8 cellular contexts compared by ENCODE assay signal in the genomic region with DNA sequence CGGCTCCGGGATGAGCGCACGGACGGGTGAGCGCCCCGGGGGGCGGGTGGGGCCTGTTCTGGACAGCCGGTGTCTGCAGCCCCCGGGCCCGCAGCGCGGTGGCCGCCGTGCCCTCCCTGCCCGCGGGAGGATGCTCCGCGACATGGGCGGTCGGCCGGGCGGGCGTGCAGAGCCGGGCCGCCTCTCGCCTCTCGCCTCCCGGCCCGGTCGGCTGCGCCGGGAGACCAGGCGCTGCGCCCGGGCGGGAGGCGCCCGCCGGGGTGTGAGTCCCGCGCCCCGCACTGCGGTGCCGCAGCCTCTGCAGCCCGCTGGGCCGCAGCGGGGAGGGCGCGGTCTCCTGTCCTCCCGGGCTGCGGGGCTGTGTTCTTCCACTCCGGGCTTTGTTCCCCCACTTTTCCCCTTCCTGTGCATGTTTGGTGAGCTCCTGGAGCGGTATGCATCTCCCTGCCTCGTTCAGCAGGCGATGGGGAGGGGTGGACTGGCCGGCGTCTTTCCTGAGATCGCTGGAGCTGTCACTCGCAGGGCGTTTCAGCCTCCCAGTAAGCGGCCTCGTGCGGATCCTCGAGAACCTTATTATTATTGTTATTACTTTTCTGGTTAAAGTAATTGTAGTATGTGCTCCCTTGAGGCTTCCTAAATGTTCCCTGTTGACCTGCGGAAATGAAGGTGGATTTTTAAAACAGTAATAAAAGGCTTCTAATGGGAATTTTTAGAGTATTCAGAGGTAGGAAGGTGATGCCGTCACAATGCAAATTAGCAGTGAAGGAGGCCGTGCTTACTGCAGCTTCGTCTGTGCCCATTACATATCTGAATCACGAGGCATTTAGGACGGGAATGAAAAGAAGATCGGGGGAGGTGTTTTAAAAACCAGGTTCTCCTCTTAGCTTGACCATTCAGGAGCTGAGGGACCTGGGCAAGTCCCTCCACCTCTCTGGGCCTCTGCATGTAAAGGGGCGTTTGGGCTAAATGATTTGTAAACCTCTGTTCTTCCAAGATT. TPM values are rescaled to one million over a fixed set of nuclear protein-coding genes. Genes with fewer than 3 reads are reported as not detected.
DNase-seq lines count a peak whose midpoint lies in the region; ATAC-seq, FAIRE-seq and TF ChIP-seq lines count a peak whose summit lies in the region.

No MANE protein-coding gene starts in this region.

- H3K4me1 ChIP-seq in OCI-LY3 (ENCODE audit: low read length) (peaks cover 32% of the 10 kb centered on the region), breast epithelium (peaks cover 0 to 4% of the 10 kb centered on the region in 2 donors), kidney (ENCODE audit: control insufficient read depth in 1 of 2, insufficient read depth in 1 of 2, low read depth in 1 of 2, low read length in 2 of 2) (peaks cover 0 to 4% of the 10 kb centered on the region in 2 donors)

- H3K27me3 ChIP-seq in OCI-LY3 (ENCODE audit: low read depth, low read length) (peaks cover 18% of the 10 kb centered on the region), breast epithelium (no peaks in the 10 kb centered on the region)

- intact Hi-C loops in breast epithelium (cut with DNase I; ENCODE audit: low total_unique reads) (no loop called here), kidney (cut with DNase I) (no loop called here)

- peak overlapping the region; percentile 5; the same call in 1 of the 2 replicates for H2AFZ ChIP-seq in OCI-LY3 (ENCODE audit: low read depth, low read length)

- H3K27ac ChIP-seq in OCI-LY3 (ENCODE audit: low read length) (no peak overlapping the region), breast epithelium (peak overlapping the region; percentile 29 to 68), kidney (ENCODE audit: low read depth in 2 of 2, low read length in 2 of 2) (no peak overlapping the region)

- peak; percentile 33 for DNase-seq in AG08395 (ENCODE audit: low spot score)
- no peak for DNase-seq in breast epithelium (ENCODE audit: low spot score in 2 of 2)
- peak; percentile 75 for DNase-seq in kidney
- no peak for DNase-seq in stimulated activated CD4-positive, alpha-beta T cell treated with anti-CD3 and anti-CD28 coated beads, Interleukin-4, amount 100 ng/mL, for 4 hours

- H3K27me3 Mint-ChIP-seq in stimulated activated memory B cell treated with anti-CD40 and anti-IgM and Interleukin-4, amounts not matched to agents 10 μg/mL and 1 μg/mL and 100 μg/mL, for 72 hours, result no peaks in the 10 kb centered on the region

- H3K27ac Mint-ChIP-seq in stimulated activated memory B cell treated with anti-CD40 and anti-IgM and Interleukin-4, amounts not matched to agents 10 μg/mL and 1 μg/mL and 100 μg/mL, for 72 hours, result peak overlapping the region; percentile 89

- no peak for TF ChIP-seq POLR2A in GM18505 (IDR thresholded peaks at IDR 0.05; ENCODE audit: borderline replicate concordance, extremely low read depth, insufficient read depth, insufficient read length)
- no peak for TF ChIP-seq POLR2A in breast epithelium (IDR thresholded peaks at IDR 0.05)

- H3K79me2 ChIP-seq in OCI-LY3 (ENCODE audit: low read length), result no peaks in the 10 kb centered on the region

- no peaks in the 10 kb centered on the region for H3K36me3 ChIP-seq in OCI-LY3 (replicated peaks; ENCODE audit: low read depth, low read length)
- H3K36me3 ChIP-seq in breast epithelium, result no peaks in the 10 kb centered on the region
- H3K36me3 ChIP-seq in kidney (ENCODE audit: control insufficient read depth in 1 of 2, insufficient read depth in 2 of 2, low read length in 2 of 2), result no peaks in the 10 kb centered on the region

- FAIRE-seq in kidney (lab: Jason Lieb, UNC), result no peak

- peak overlapping the region; percentile 91 for H3K4me2 ChIP-seq in OCI-LY3 (ENCODE audit: low read length)

- TF ChIP-seq CTCF in OCI-LY3 (IDR thresholded peaks at IDR 0.05; ENCODE audit: low read depth, low read length) (no peak), breast epithelium (IDR thresholded peaks at IDR 0.05) (no peak), kidney (IDR thresholded peaks at IDR 0.05; ENCODE audit: borderline replicate concordance, extremely low read depth, insufficient read depth) (no peak)

- peaks cover 8% of the 10 kb centered on the region for H3K36me3 Mint-ChIP-seq in stimulated activated memory B cell treated with anti-CD40 and anti-IgM and Interleukin-4, amounts not matched to agents 10 μg/mL and 1 μg/mL and 100 μg/mL, for 72 hours

- peak overlapping the region; percentile 98 for H3K4me3 Mint-ChIP-seq in stimulated activated memory B cell treated with anti-CD40 and anti-IgM and Interleukin-4, amounts not matched to agents 10 μg/mL and 1 μg/mL and 100 μg/mL, for 72 hours

- H3K9me3 Mint-ChIP-seq in stimulated activated memory B cell treated with anti-CD40 and anti-IgM and Interleukin-4, amounts not matched to agents 10 μg/mL and 1 μg/mL and 100 μg/mL, for 72 hours, result no peaks in the 10 kb centered on the region

- H3K4me3 ChIP-seq in OCI-LY3 (ENCODE audit: low read length) (peak overlapping the region; percentile 89), breast epithelium (peak overlapping the region; percentile 72 to 96 (median 81)), kidney (ENCODE audit: low read length in 2 of 2) (peak overlapping the region; percentile 63 to 71)

- ATAC-seq in GM18505 (IDR thresholded peaks at IDR 0.05; ENCODE audit: unreplicated experiment) (peak; percentile 35), HG02970 (IDR thresholded peaks at IDR 0.05; ENCODE audit: low FRiP score, unreplicated experiment) (peak; percentile 35)
- ATAC-seq in stimulated activated memory B cell treated with anti-CD40 and anti-IgM and Interleukin-4, amounts not matched to agents 10 μg/mL and 1 μg/mL and 100 μg/mL, for 72 hours, result peak; percentile 69

- peaks cover 58% of the 10 kb centered on the region for H3K4me1 Mint-ChIP-seq in stimulated activated memory B cell treated with anti-CD40 and anti-IgM and Interleukin-4, amounts not matched to agents 10 μg/mL and 1 μg/mL and 100 μg/mL, for 72 hours

- H3K9ac ChIP-seq in OCI-LY3 (ENCODE audit: low read length), result peak overlapping the region; percentile 52
- no peak overlapping the region for H3K9ac ChIP-seq in kidney (ENCODE audit: low read length in 2 of 2)

- H4K20me1 ChIP-seq in OCI-LY3 (ENCODE audit: insufficient read depth, low read length), result no peaks in the 10 kb centered on the region

- H3K9me3 ChIP-seq in OCI-LY3 (ENCODE audit: insufficient read depth, low read length) (no peaks in the 10 kb centered on the region), breast epithelium (no peaks in the 10 kb centered on the region), kidney (ENCODE audit: control insufficient read depth in 1 of 2, low read length in 2 of 2) (no peaks in the 10 kb centered on the region)

RNA-seq across cellular contexts. Expression of a gene that starts 0.6 kb away (rescaled TPM):
- 10 to 100 TPM in 2 of 3 donors, 1 to 10 TPM in 1; 8.6 to 16.8 (median 11.5) TPM for total RNA-seq in breast epithelium
- 9.3 TPM for total RNA-seq in kidney
- polyA plus RNA-seq in kidney (ENCODE audit: insufficient read depth, low read depth, low replicate concordance), result 2.5 TPM

RNA-seq across cellular contexts. Expression of a gene that starts 14.5 kb away (rescaled TPM):
- total RNA-seq in breast epithelium (10 to 100 TPM in 2 of 3 donors, 1 to 10 TPM in 1; 5.0 to 18.7 (median 15.8) TPM), kidney (11.7 TPM)
- polyA plus RNA-seq in kidney (ENCODE audit: insufficient read depth, low read depth, low replicate concordance), result 21.5 TPM

Comparison
In these comparisons a context has a peak if more than half of its experiments do, and no peak if none do; other contexts are left out.
1. DNase-seq: peak in AG08395 (single experiment) and kidney (single experiment); none in breast epithelium (0 of 2) and stimulated activated CD4-positive, alpha-beta T cell treated with anti-CD3 and anti-CD28 coated beads, Interleukin-4, amount 100 ng/mL, for 4 hours (0 of 2).
2. H3K27ac ChIP-seq: peak in breast epithelium (2 of 2); none in OCI-LY3 (single experiment) and kidney (0 of 2).
3. Peak in every context shown above with its lines, with median percentiles within 50 percentile points of each other: ATAC-seq and H3K4me3 ChIP-seq.